20 cellular contexts compared by ENCODE assay signal in genomic region chr1:117567435-117567834, GRCh38. TPM values are rescaled to one million over a fixed set of nuclear protein-coding genes. Genes with fewer than 3 reads are reported as not detected.
DNase-seq lines count a peak whose midpoint lies in the region; ATAC-seq and TF ChIP-seq lines count a peak whose summit lies in the region.
"Had no signal": no experiment of that assay in that cellular context is flagged by ENCODE, and none has a peak within 500 bp of the region (broad histone marks: within the 10 kb centered on the region; RNA-seq: fewer than 3 reads in every experiment).

No MANE protein-coding gene starts in this region.

- no peaks in the 10 kb centered on the region for H3K27me3 ChIP-seq in esophagus muscularis mucosa
- H3K27me3 ChIP-seq: BLaER1, SJSA1 had no signal

- no peaks in the 10 kb centered on the region for H3K36me3 Mint-ChIP-seq in natural killer cell
- H3K36me3 Mint-ChIP-seq in natural killer cell treated with Interleukin-12 subunit alpha and Interleukin-12 subunit beta and Interleukin-15 and Interleukin-18, amount 100 ng/mL, for 72 hours: no peaks in the 10 kb centered on the region
- no peaks in the 10 kb centered on the region for H3K36me3 Mint-ChIP-seq in osteocyte (ENCODE audit: unreplicated experiment)
- H3K36me3 Mint-ChIP-seq: CD4-positive, alpha-beta memory T cell; IgD-negative memory B cell had no signal

- peaks cover 12 to 14% of the 10 kb centered on the region in 2 donors for H3K4me1 Mint-ChIP-seq in natural killer cell
- peaks cover 6 to 10% of the 10 kb centered on the region in 2 donors for H3K4me1 Mint-ChIP-seq in natural killer cell treated with Interleukin-12 subunit alpha and Interleukin-12 subunit beta and Interleukin-15 and Interleukin-18, amount 100 ng/mL, for 72 hours (ENCODE audit: low read depth in 2 of 2)
- H3K4me1 Mint-ChIP-seq in osteocyte (ENCODE audit: unreplicated experiment): no peaks in the 10 kb centered on the region

- no peak overlapping the region for H3K27ac ChIP-seq in esophagus muscularis mucosa (replicated peaks in 1 of 4)
- H3K27ac ChIP-seq: BLaER1, SJSA1 had no signal

- no peaks in the 10 kb centered on the region for H3K9me3 ChIP-seq in esophagus muscularis mucosa
- H3K9me3 ChIP-seq: BLaER1, SJSA1 had no signal

- no peak overlapping the region for H3K4me3 ChIP-seq in esophagus muscularis mucosa
- H3K4me3 ChIP-seq: BLaER1, SJSA1 had no signal

- no peak overlapping the region for H3K4me3 Mint-ChIP-seq in natural killer cell
- H3K4me3 Mint-ChIP-seq in natural killer cell treated with Interleukin-12 subunit alpha and Interleukin-12 subunit beta and Interleukin-15 and Interleukin-18, amount 100 ng/mL, for 72 hours: no peak overlapping the region
- H3K4me3 Mint-ChIP-seq in osteocyte (ENCODE audit: unreplicated experiment): no peak overlapping the region
- H3K4me3 Mint-ChIP-seq: CD4-positive, alpha-beta memory T cell; IgD-negative memory B cell had no signal

- TF ChIP-seq CTCF in natural killer cell (IDR thresholded peaks at IDR 0.05) (no peak), esophagus muscularis mucosa (IDR thresholded peaks at IDR 0.05) (no peak), osteocyte (IDR thresholded peaks at IDR 0.05) (no peak)

- H3K27me3 Mint-ChIP-seq in natural killer cell (ENCODE audit: low read depth in 2 of 2) (peaks cover 5 to 10% of the 10 kb centered on the region in 2 donors), osteocyte (ENCODE audit: unreplicated experiment) (peaks cover 9% of the 10 kb centered on the region)
- H3K27me3 Mint-ChIP-seq in natural killer cell treated with Interleukin-12 subunit alpha and Interleukin-12 subunit beta and Interleukin-15 and Interleukin-18, amount 100 ng/mL, for 72 hours: peaks cover 0 to 4% of the 10 kb centered on the region in 2 donors
- H3K27me3 Mint-ChIP-seq: CD4-positive, alpha-beta memory T cell; IgD-negative memory B cell had no signal

- H3K36me3 ChIP-seq in esophagus muscularis mucosa: no peaks in the 10 kb centered on the region
- H3K36me3 ChIP-seq: BLaER1, SJSA1 had no signal

- H3K9me3 Mint-ChIP-seq in natural killer cell (no peaks in the 10 kb centered on the region), osteocyte (ENCODE audit: unreplicated experiment) (no peaks in the 10 kb centered on the region)
- no peaks in the 10 kb centered on the region for H3K9me3 Mint-ChIP-seq in natural killer cell treated with Interleukin-12 subunit alpha and Interleukin-12 subunit beta and Interleukin-15 and Interleukin-18, amount 100 ng/mL, for 72 hours
- H3K9me3 Mint-ChIP-seq: CD4-positive, alpha-beta memory T cell; IgD-negative memory B cell had no signal

- 100% methylated on average over 4 of the region's 10 CpGs for WGBS in esophagus muscularis mucosa

- TF ChIP-seq POLR2A in esophagus muscularis mucosa (IDR thresholded peaks at IDR 0.05; ENCODE audit: low read depth): no peak

- peak; percentile 4 for DNase-seq in natural killer cell
- DNase-seq in natural killer cell treated with Interleukin-12 subunit alpha and Interleukin-12 subunit beta and Interleukin-15 and Interleukin-18, amount 100 ng/mL, for 72 hours (ENCODE audit: low spot score): no peak
- peak; percentile 90 for DNase-seq in esophagus muscularis mucosa (ENCODE audit: extremely low spot score)
- peak; percentile 83 for DNase-seq in osteocyte (ENCODE audit: extremely low spot score, unreplicated experiment)
- DNase-seq in RKO (ENCODE audit: low spot score): no peak
- DNase-seq in T1000 (lab: John Stamatoyannopoulos, UW): no peak
- DNase-seq: Calu3; CD4-positive, alpha-beta memory T cell; Karpas-422; NCI-H1436; NCI-H1930; NCI-H226; NCI-H524 treated with DMSO at 0.1 percent for 48 hours; PC-3 had no signal

- H3K4me1 ChIP-seq in esophagus muscularis mucosa: peaks cover 0 to 8% (median 0%) of the 10 kb centered on the region in 4 donors
- H3K4me1 ChIP-seq: SJSA1 had no signal

- ATAC-seq in natural killer cell (no peak), HG02623 (IDR thresholded peaks at IDR 0.05; ENCODE audit: unreplicated experiment) (no peak), GM19324 (IDR thresholded peaks at IDR 0.05; ENCODE audit: low FRiP score, unreplicated experiment) (no peak)
- ATAC-seq in natural killer cell treated with Interleukin-12 subunit alpha and Interleukin-12 subunit beta and Interleukin-15 and Interleukin-18, amount 100 ng/mL, for 72 hours: no peak
- ATAC-seq: PC-3 had no signal

- intact Hi-C loops in natural killer cell (cut with micrococcal nuclease): no loop called here
- intact Hi-C loops in esophagus muscularis mucosa (cut with DNase I): no loop called here

- TF ChIP-seq EP300 in esophagus muscularis mucosa (IDR thresholded peaks at IDR 0.05): no peak

- H3K27ac Mint-ChIP-seq in natural killer cell: no peak overlapping the region
- H3K27ac Mint-ChIP-seq in natural killer cell treated with Interleukin-12 subunit alpha and Interleukin-12 subunit beta and Interleukin-15 and Interleukin-18, amount 100 ng/mL, for 72 hours: no peak overlapping the region
- H3K27ac Mint-ChIP-seq in osteocyte (ENCODE audit: unreplicated experiment): no peak overlapping the region
- H3K27ac Mint-ChIP-seq: CD4-positive, alpha-beta memory T cell; IgD-negative memory B cell had no signal

RNA-seq across cellular contexts. Expression of gene TENT5C, which starts 38.4 kb away (rescaled TPM):
- total RNA-seq in natural killer cell (100 to 1,000 TPM in 1 of 3 donors, 10 to 100 TPM in 2; 80.6 to 109 (median 90.9) TPM), esophagus muscularis mucosa (1 to 10 TPM in 3 of 4 donors, under 1 TPM in 1; 0.92 to 6.8 (median 2.5) TPM), osteocyte (0.05 and 0.08 TPM in 2 replicates)
- 10 to 100 TPM; 75.1 to 86.2 TPM for total RNA-seq in natural killer cell treated with Interleukin-12 subunit alpha and Interleukin-12 subunit beta and Interleukin-15 and Interleukin-18, amount 100 ng/mL, for 72 hours
- total RNA-seq: MCF 10A had no signal

Comparison
In these comparisons a context has a peak if more than half of its experiments do, and no peak if none do; other contexts are left out.
1. DNase-seq: peak in natural killer cell (single experiment), esophagus muscularis mucosa (single experiment) and osteocyte (single experiment); none in natural killer cell treated with Interleukin-12 subunit alpha and Interleukin-12 subunit beta and Interleukin-15 and Interleukin-18, amount 100 ng/mL, for 72 hours (single experiment), RKO (single experiment) and T1000 (single experiment).
2. RNA of gene TENT5C, which starts 38.4 kb away (total RNA-seq): 80.6 to 109 TPM in natural killer cell and 75.1 to 86.2 TPM in natural killer cell treated with Interleukin-12 subunit alpha and Interleukin-12 subunit beta and Interleukin-15 and Interleukin-18, amount 100 ng/mL, for 72 hours; 0.92 to 6.8 TPM in esophagus muscularis mucosa and 0.05 to 0.08 TPM in osteocyte; every median in the first group is over 4 times any median in the second.